Comparison of ENCODE assay signal across 1 cellular context in the genomic region with DNA sequence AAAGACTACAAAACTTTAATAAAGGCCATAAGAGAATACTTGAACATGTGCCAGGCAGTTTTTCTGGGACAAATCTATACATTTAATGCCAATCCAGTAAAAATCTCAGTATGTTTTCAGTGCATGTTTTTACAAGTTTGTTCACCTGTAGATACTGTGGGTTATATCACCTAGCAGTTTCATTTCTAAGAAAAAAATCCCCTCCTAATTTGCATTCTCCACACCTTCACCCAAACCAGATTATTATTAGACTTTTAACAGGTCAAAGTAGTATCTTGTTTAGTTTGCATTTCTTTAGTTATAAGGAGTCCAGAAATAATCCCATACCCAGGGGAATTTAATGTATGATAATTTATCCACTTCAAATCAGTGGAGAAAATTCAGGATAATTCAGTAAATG.
TF ChIP-seq lines count a peak whose summit lies in the region.

No MANE protein-coding gene starts in this region.

TF ChIP-seq in GM12891, 5 proteins besides CTCF, POLR2A, EP300 and RAD21 (continued from another document):
- TF ChIP-seq PAX5 (IDR thresholded peaks at IDR 0.05; ENCODE audit: insufficient read depth, low read length, severe bottlenecking) (no peak), POLR2AphosphoS5 (IDR thresholded peaks at IDR 0.05; ENCODE audit: low read depth, low read length) (no peak)
